9 cellular contexts compared by ENCODE assay signal in genomic region chr2:121748202-121748601, GRCh38. TPM values are rescaled to one million over a fixed set of nuclear protein-coding genes. Genes with fewer than 3 reads are reported as not detected.
DNase-seq lines count a peak whose midpoint lies in the region; ATAC-seq, FAIRE-seq and TF ChIP-seq lines count a peak whose summit lies in the region.
"Had no signal": no experiment of that assay in that cellular context is flagged by ENCODE, and none has a peak within 500 bp of the region (broad histone marks: within the 10 kb centered on the region; RNA-seq: fewer than 3 reads in every experiment).

No MANE protein-coding gene starts in this region.

- H3K4me1 Mint-ChIP-seq in astrocyte (ENCODE audit: low read depth, unreplicated experiment) = no peaks in the 10 kb centered on the region

- H2BK120ac ChIP-seq in neuronal stem cell (ENCODE audit: low read depth, low read length) = no peak overlapping the region

- H3K4me2 ChIP-seq in MM.1S (ENCODE audit: low read depth, low read length) (no peak overlapping the region), astrocyte (ENCODE audit: low read length) (no peak overlapping the region), neuronal stem cell (ENCODE audit: insufficient read depth, low read length, poor library complexity, severe bottlenecking) (no peak overlapping the region)
- H3K4me2 ChIP-seq: BLaER1 had no signal

- no peaks in the 10 kb centered on the region for H3K27me3 ChIP-seq in MM.1S (replicated peaks; ENCODE audit: insufficient read depth, low read length)
- H3K27me3 ChIP-seq in astrocyte (ENCODE audit: insufficient read depth, low read length) = no peaks in the 10 kb centered on the region
- H3K27me3 ChIP-seq in neuronal stem cell (ENCODE audit: control insufficient read depth in 3 of 3, insufficient read depth in 3 of 3, low read depth in 1 of 3, low read length in 3 of 3) = no peaks in the 10 kb centered on the region
- no peaks in the 10 kb centered on the region for H3K27me3 ChIP-seq in esophagus squamous epithelium
- H3K27me3 ChIP-seq: BLaER1 had no signal

- H3K4me3 Mint-ChIP-seq in astrocyte (ENCODE audit: unreplicated experiment) = no peak overlapping the region

- H3K4ac ChIP-seq in neuronal stem cell (ENCODE audit: low read length) = no peak overlapping the region

- no peak for TF ChIP-seq POLR2A in esophagus squamous epithelium (IDR thresholded peaks at IDR 0.05)

- TF ChIP-seq CTCF in MM.1S (IDR thresholded peaks at IDR 0.05; ENCODE audit: low read length) = peak; percentile 35
- peak; percentile 32 for TF ChIP-seq CTCF in astrocyte (IDR thresholded peaks at IDR 0.05; ENCODE audit: insufficient read depth, low read depth, low read length)
- TF ChIP-seq CTCF in esophagus squamous epithelium (IDR thresholded peaks at IDR 0.05) = no peak

- H3K18ac ChIP-seq in neuronal stem cell (ENCODE audit: low read length) = no peak overlapping the region

- H2BK12ac ChIP-seq in neuronal stem cell (ENCODE audit: low read length) = no peak overlapping the region

- H4K8ac ChIP-seq in neuronal stem cell (ENCODE audit: low read depth, low read length) = no peak overlapping the region

- H3K9me3 Mint-ChIP-seq in astrocyte (ENCODE audit: unreplicated experiment) = peaks cover 9% of the 10 kb centered on the region

- H3K4me3 ChIP-seq in MM.1S (ENCODE audit: low read length) (no peak overlapping the region), astrocyte (ENCODE audit: insufficient read depth, low read depth, low read length) (no peak overlapping the region), neuronal stem cell (ENCODE audit: low read length in 2 of 2) (no peak overlapping the region), esophagus squamous epithelium (no peak overlapping the region)
- H3K4me3 ChIP-seq: BLaER1 had no signal

- no peak overlapping the region for H2BK15ac ChIP-seq in neuronal stem cell (ENCODE audit: low read length)

- H3K36me3 ChIP-seq in MM.1S (replicated peaks; ENCODE audit: insufficient read depth, low read length) = no peaks in the 10 kb centered on the region
- no peaks in the 10 kb centered on the region for H3K36me3 ChIP-seq in astrocyte (ENCODE audit: insufficient read depth, low read length)
- no peaks in the 10 kb centered on the region for H3K36me3 ChIP-seq in neuronal stem cell (replicated peaks in 1 of 2; ENCODE audit: control insufficient read depth in 2 of 2, insufficient read depth in 2 of 2, low read length in 2 of 2)
- H3K36me3 ChIP-seq in esophagus squamous epithelium = no peaks in the 10 kb centered on the region
- H3K36me3 ChIP-seq: BLaER1 had no signal

- DNase-seq in NCI-H446 (lab: John Stamatoyannopoulos, UW) = peak; percentile 19 to 25
- DNase-seq in NCI-H446 treated with DMSO at 0.1 percent for 48 hours (lab: John Stamatoyannopoulos, UW) = no peak
- peak; percentile 35 for DNase-seq in MM.1S
- no peak for DNase-seq in astrocyte (ENCODE audit: low read depth)
- DNase-seq in neuronal stem cell (ENCODE audit: low spot score) = no peak
- no peak for DNase-seq in esophagus squamous epithelium (lab: John Stamatoyannopoulos, UW)

- H3F3A ChIP-seq in MM.1S (ENCODE audit: insufficient read depth, low read length) = no peaks in the 10 kb centered on the region

- ATAC-seq in GM21737 (IDR thresholded peaks at IDR 0.05; ENCODE audit: unreplicated experiment) (no peak), GM21825 (IDR thresholded peaks at IDR 0.05; ENCODE audit: unreplicated experiment) (no peak)

- intact Hi-C loops in esophagus squamous epithelium (cut with DNase I) = no loop called here

- H2AFZ ChIP-seq in MM.1S (ENCODE audit: low read length) (no peak overlapping the region), astrocyte (ENCODE audit: low read depth, low read length) (no peak overlapping the region), neuronal stem cell (ENCODE audit: low read length) (peak overlapping the region; percentile 56)

- H3K79me1 ChIP-seq in neuronal stem cell (ENCODE audit: low read depth, low read length) = no peaks in the 10 kb centered on the region

- no peaks in the 10 kb centered on the region for H3K9me2 ChIP-seq in MM.1S (replicated peaks; ENCODE audit: insufficient read depth, low read length)

- FAIRE-seq in astrocyte (lab: Jason Lieb, UNC) = no peak

- H4K20me1 ChIP-seq in MM.1S (ENCODE audit: insufficient read depth, low read length) (no peaks in the 10 kb centered on the region), astrocyte (ENCODE audit: insufficient read depth, low read length) (no peaks in the 10 kb centered on the region)
- H4K20me1 ChIP-seq: BLaER1 had no signal

- no peak overlapping the region for H2BK5ac ChIP-seq in neuronal stem cell (ENCODE audit: low read length)

- no peaks in the 10 kb centered on the region for H3K9me3 ChIP-seq in MM.1S (replicated peaks; ENCODE audit: insufficient read depth, low read length)
- no peaks in the 10 kb centered on the region for H3K9me3 ChIP-seq in astrocyte (ENCODE audit: insufficient read depth, low read depth, low read length)
- H3K9me3 ChIP-seq in neuronal stem cell (replicated peaks in 1 of 2; ENCODE audit: control insufficient read depth in 2 of 2, insufficient read depth in 1 of 2, low read depth in 1 of 2, low read length in 2 of 2) = no peaks in the 10 kb centered on the region
- no peaks in the 10 kb centered on the region for H3K9me3 ChIP-seq in esophagus squamous epithelium
- H3K9me3 ChIP-seq: BLaER1 had no signal

- no peak overlapping the region for H3K9ac ChIP-seq in MM.1S (ENCODE audit: low read length)
- H3K9ac ChIP-seq in astrocyte (ENCODE audit: low read length) = no peak overlapping the region
- no peak overlapping the region for H3K9ac ChIP-seq in neuronal stem cell (ENCODE audit: low read depth, low read length, poor library complexity)
- H3K9ac ChIP-seq: BLaER1 had no signal

- no peaks in the 10 kb centered on the region for H3K27me3 Mint-ChIP-seq in astrocyte (ENCODE audit: low read depth, unreplicated experiment)

- H3K14ac ChIP-seq in neuronal stem cell (ENCODE audit: low read length) = no peak overlapping the region

- H3K36me3 Mint-ChIP-seq in astrocyte (ENCODE audit: low read depth, unreplicated experiment) = no peaks in the 10 kb centered on the region

- H3K27ac ChIP-seq in MM.1S (ENCODE audit: low read length) (no peak overlapping the region), astrocyte (ENCODE audit: low read depth, low read length) (no peak overlapping the region), neuronal stem cell (replicated peaks; ENCODE audit: low read length) (no peak overlapping the region), esophagus squamous epithelium (no peak overlapping the region)
- H3K27ac ChIP-seq: BLaER1 had no signal

- no peak overlapping the region for H2AK5ac ChIP-seq in neuronal stem cell (ENCODE audit: low read depth, low read length)

- no peak overlapping the region for H3K23ac ChIP-seq in neuronal stem cell (ENCODE audit: low read depth, low read length, poor library complexity)

- no peak overlapping the region for H4K91ac ChIP-seq in neuronal stem cell (ENCODE audit: low read depth, low read length, poor library complexity)

- no peaks in the 10 kb centered on the region for H3K79me2 ChIP-seq in MM.1S (ENCODE audit: low read length)
- H3K79me2 ChIP-seq in astrocyte (ENCODE audit: insufficient read depth, low read length) = no peaks in the 10 kb centered on the region

- H3K27ac Mint-ChIP-seq in astrocyte (ENCODE audit: unreplicated experiment) = no peak overlapping the region

- H3K4me1 ChIP-seq in MM.1S (ENCODE audit: low read length) (no peaks in the 10 kb centered on the region), astrocyte (ENCODE audit: insufficient read depth, low read length) (no peaks in the 10 kb centered on the region), neuronal stem cell (ENCODE audit: control insufficient read depth in 2 of 2, insufficient read depth in 1 of 2, low read depth in 1 of 2, low read length in 2 of 2) (no peaks in the 10 kb centered on the region), esophagus squamous epithelium (no peaks in the 10 kb centered on the region)
- H3K4me1 ChIP-seq: BLaER1 had no signal

- WGBS in neuronal stem cell (ENCODE audit: extremely low coverage in 2 of 2, insufficient read length in 2 of 2, insufficient replicate concordance in 1 of 2), 2 donors = no CpG with 5 or more reads among the region's 4 CpGs
- 61 to 75% methylated on average over 4 of the region's 4 CpGs for WGBS in esophagus squamous epithelium, 2 donors

RNA-seq across cellular contexts. Expression of gene TSN, which starts 7.2 kb away (rescaled TPM):
- total RNA-seq in astrocyte (60.3 and 68.2 TPM in 2 replicates), esophagus squamous epithelium (10 to 100 TPM; 27.0 to 38.9 (median 34.9) TPM)
- 32.2 TPM for polyA plus RNA-seq in neuronal stem cell (2013, experiment 1 of 2)
- polyA plus RNA-seq in neuronal stem cell (2013, experiment 2 of 2) = 30.0 TPM

RNA-seq across cellular contexts. Expression of gene NIFK, which starts 11.5 kb away (rescaled TPM):
- 66.7 and 75.0 TPM in 2 replicates for total RNA-seq in astrocyte
- 71.9 TPM for polyA plus RNA-seq in neuronal stem cell (2013, experiment 1 of 2)
- polyA plus RNA-seq in neuronal stem cell (2013, experiment 2 of 2) = 72.4 TPM
- total RNA-seq in esophagus squamous epithelium = 10 to 100 TPM; 40.3 to 79.2 (median 57.1) TPM

Comparison
In these comparisons a context has a peak if more than half of its experiments do, and no peak if none do; other contexts are left out.
1. DNase-seq: peak in NCI-H446 (2 of 2) and MM.1S (single experiment); none in NCI-H446 treated with DMSO at 0.1 percent for 48 hours (single experiment), astrocyte (single experiment), neuronal stem cell (single experiment) and esophagus squamous epithelium (single experiment).
2. CTCF ChIP-seq: peak in MM.1S (single experiment) and astrocyte (single experiment); none in esophagus squamous epithelium (0 of 6).